Comparison of ENCODE assay signal across 1 cellular context in genomic region chr2:197704434-197705142, GRCh38.
TF ChIP-seq lines count a peak whose summit lies in the region.

No MANE protein-coding gene starts in this region.

TF ChIP-seq in liver, 16 proteins besides CTCF, POLR2A, EP300 and RAD21 (continued from another document):
- peak; percentile 24 for TF ChIP-seq ATF3 (IDR thresholded peaks at IDR 0.05)
